20 cellular contexts compared by ENCODE assay signal in the genomic region with DNA sequence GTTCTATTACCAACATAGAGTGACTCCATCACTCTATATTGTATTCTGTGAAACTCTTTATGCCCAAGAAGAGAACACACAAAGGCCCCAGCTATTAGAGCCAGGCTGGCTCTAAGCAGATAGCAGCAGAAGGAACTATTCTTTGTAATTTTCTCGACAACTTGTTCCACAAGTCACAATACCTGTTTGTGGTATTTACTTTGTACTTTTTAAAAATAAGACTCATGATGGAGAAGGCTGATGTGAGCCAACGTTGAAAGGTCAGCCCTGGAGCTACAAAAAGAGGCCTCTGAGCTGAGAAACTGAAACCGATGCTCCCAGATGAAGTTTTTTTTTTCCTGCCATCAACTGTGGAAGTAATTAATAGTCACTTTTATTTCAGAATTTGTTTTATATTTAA.
A peak's percentile ranks its signal among the peaks of the same experiment; 100 is the strongest.
DNase-seq lines count a peak whose midpoint lies in the region; ATAC-seq and TF ChIP-seq lines count a peak whose summit lies in the region.
"Had no signal": no experiment of that assay in that cellular context is flagged by ENCODE, and none has a peak within 500 bp of the region (broad histone marks: within the 10 kb centered on the region; RNA-seq: fewer than 3 reads in every experiment).

No MANE protein-coding gene starts in this region.

- H3K9me3 ChIP-seq in HEK293 (ENCODE audit: control insufficient read depth, insufficient read depth, low read depth, low read length) (no peaks in the 10 kb centered on the region), SJSA1 (replicated peaks) (no peaks in the 10 kb centered on the region)
- H3K9me3 ChIP-seq: HAP-1, right atrium auricular region had no signal

- no peak overlapping the region for H3K4me3 Mint-ChIP-seq in activated T-helper 1 cell treated with anti-CD3 and anti-CD28 coated beads, Interleukin-12 subunit alpha, Interleukin-12 subunit beta, Interleukin-2, Interleukin-4 antibody, amounts not matched to agents 30 ng/mL and 10 ng/mL and 1 ng/mL, durations not matched to agents 14 hours and 24 hours and 36 hours
- H3K4me3 Mint-ChIP-seq: CD8-positive, alpha-beta T cell; stimulated activated naive CD8-positive, alpha-beta T cell treated with anti-CD3 and anti-CD28 coated beads, Interleukin-15, amount 100 ng/mL, for 72 hours had no signal

- peaks cover 5% of the 10 kb centered on the region for H3K4me1 Mint-ChIP-seq in activated T-helper 1 cell treated with anti-CD3 and anti-CD28 coated beads, Interleukin-12 subunit alpha, Interleukin-12 subunit beta, Interleukin-2, Interleukin-4 antibody, amounts not matched to agents 30 ng/mL and 10 ng/mL and 1 ng/mL, durations not matched to agents 14 hours and 24 hours and 36 hours (ENCODE audit: low read depth)

- CTCF ChIA-PET in HEK293 (lab: Yijun Ruan, JAX): interaction anchor here (0.6 kb wide), 1 partner anchor 107 kb away, joined by 4 read pairs; no protein-coding TSS in a partner anchor

- H3K27me3 ChIP-seq in SJSA1 (replicated peaks) (no peaks in the 10 kb centered on the region), rectal smooth muscle tissue (ENCODE audit: control insufficient read depth, insufficient read depth, low read length) (no peaks in the 10 kb centered on the region)
- H3K27me3 ChIP-seq: right atrium auricular region had no signal

- H3K27me3 Mint-ChIP-seq in activated T-helper 1 cell treated with anti-CD3 and anti-CD28 coated beads, Interleukin-12 subunit alpha, Interleukin-12 subunit beta, Interleukin-2, Interleukin-4 antibody, amounts not matched to agents 30 ng/mL and 10 ng/mL and 1 ng/mL, durations not matched to agents 14 hours and 24 hours and 36 hours (ENCODE audit: insufficient read depth): no peaks in the 10 kb centered on the region
- H3K27me3 Mint-ChIP-seq: stimulated activated naive CD8-positive, alpha-beta T cell treated with anti-CD3 and anti-CD28 coated beads, Interleukin-15, amount 100 ng/mL, for 72 hours had no signal

- intact Hi-C loops in activated T-helper 1 cell treated with anti-CD3 and anti-CD28 coated beads, Interleukin-12 subunit alpha, Interleukin-12 subunit beta, Interleukin-2, Interleukin-4 antibody, amounts not matched to agents 30 ng/mL and 10 ng/mL and 1 ng/mL, durations not matched to agents 14 hours and 24 hours and 36 hours (cut with micrococcal nuclease): no loop called here

- POLR2A ChIA-PET in HEK293 (lab: Yijun Ruan, JAX): no interaction called here

- ATAC-seq in GM19035 (IDR thresholded peaks at IDR 0.05; ENCODE audit: unreplicated experiment) (no peak), GM18867 (IDR thresholded peaks at IDR 0.05; ENCODE audit: unreplicated experiment) (no peak)
- ATAC-seq: CD8-positive, alpha-beta T cell; effector memory CD8-positive, alpha-beta T cell; stimulated activated naive CD8-positive, alpha-beta T cell treated with anti-CD3 and anti-CD28 coated beads, Interleukin-15, amount 100 ng/mL, for 72 hours had no signal

- no peaks in the 10 kb centered on the region for H3K36me3 Mint-ChIP-seq in activated T-helper 1 cell treated with anti-CD3 and anti-CD28 coated beads, Interleukin-12 subunit alpha, Interleukin-12 subunit beta, Interleukin-2, Interleukin-4 antibody, amounts not matched to agents 30 ng/mL and 10 ng/mL and 1 ng/mL, durations not matched to agents 14 hours and 24 hours and 36 hours (ENCODE audit: low read depth)
- H3K36me3 Mint-ChIP-seq: CD8-positive, alpha-beta T cell had no signal

- no peaks in the 10 kb centered on the region for H3K36me3 ChIP-seq in HEK293 (ENCODE audit: control insufficient read depth in 2 of 2, insufficient read depth in 1 of 2, low read length in 2 of 2)
- no peaks in the 10 kb centered on the region; the same call in 1 of the 2 replicates for H3K36me3 ChIP-seq in SJSA1
- H3K36me3 ChIP-seq in rectal smooth muscle tissue (ENCODE audit: control insufficient read depth, insufficient read depth, low read length): no peaks in the 10 kb centered on the region
- H3K36me3 ChIP-seq: HAP-1, right atrium auricular region had no signal

- no peak overlapping the region for H3K9ac ChIP-seq in rectal smooth muscle tissue (ENCODE audit: low read length)

- H3K27ac ChIP-seq in HEK293 (ENCODE audit: extremely low read depth, low read depth, low read length) (no peak overlapping the region), SJSA1 (peak overlapping the region; percentile 45), rectal smooth muscle tissue (ENCODE audit: low read depth, low read length) (peak overlapping the region; percentile 57)

- no peak overlapping the region for H3K4me3 ChIP-seq in HEK293 (ENCODE audit: low read depth, low read length)
- H3K4me3 ChIP-seq in SJSA1: no peak overlapping the region
- no peak overlapping the region for H3K4me3 ChIP-seq in fibroblast of villous mesenchyme (ENCODE audit: low read depth, low read length)
- peak overlapping the region; percentile 37 for H3K4me3 ChIP-seq in rectal smooth muscle tissue (ENCODE audit: low read length)
- H3K4me3 ChIP-seq: HAP-1, right atrium auricular region had no signal

- no peak for DNase-seq in SJSA1 (ENCODE audit: low read depth in 1 of 2, low spot score in 2 of 2)
- peak; percentile 43 for DNase-seq in fibroblast of villous mesenchyme (ENCODE audit: low read depth)
- no peak for DNase-seq in activated T-helper 1 cell treated with anti-CD3 and anti-CD28 coated beads, Interleukin-12 subunit alpha, Interleukin-12 subunit beta, Interleukin-2, Interleukin-4 antibody, amounts not matched to agents 30 ng/mL and 10 ng/mL and 1 ng/mL, durations not matched to agents 14 hours and 24 hours and 36 hours (ENCODE audit: low spot score)
- no peak for DNase-seq in DMS153 (lab: John Stamatoyannopoulos, UW)
- DNase-seq: activated CD4-positive, alpha-beta T cell treated with anti-CD3 and anti-CD28 coated beads for 48 hours; activated effector memory CD4-positive, alpha-beta T cell treated with anti-CD3 and anti-CD28 coated beads, Interleukin-2, amount 50 U/mL, for 16 hours; CD8-positive, alpha-beta T cell; cerebellar nuclear complex; DMS79; effector memory CD8-positive, alpha-beta T cell; hippocampal formation; midbrain; NCI-H1436 treated with DMSO at 0.1 percent for 48 hours; stimulated activated naive CD8-positive, alpha-beta T cell treated with anti-CD3 and anti-CD28 coated beads, Interleukin-15, amount 100 ng/mL, for 72 hours had no signal

- H3K4me1 ChIP-seq in HEK293 (ENCODE audit: control insufficient read depth, insufficient read depth, low read length) (peaks cover 15% of the 10 kb centered on the region), SJSA1 (replicated peaks) (peaks cover 39% of the 10 kb centered on the region), rectal smooth muscle tissue (ENCODE audit: control insufficient read depth, insufficient read depth, low read length) (peaks cover 7% of the 10 kb centered on the region)

- H3K9me3 Mint-ChIP-seq in activated T-helper 1 cell treated with anti-CD3 and anti-CD28 coated beads, Interleukin-12 subunit alpha, Interleukin-12 subunit beta, Interleukin-2, Interleukin-4 antibody, amounts not matched to agents 30 ng/mL and 10 ng/mL and 1 ng/mL, durations not matched to agents 14 hours and 24 hours and 36 hours: peaks cover 25% of the 10 kb centered on the region

- TF ChIP-seq CTCF in HEK293 (tag by site-specific recombination; IDR thresholded peaks at IDR 0.05) (no peak), fibroblast of villous mesenchyme (IDR thresholded peaks at IDR 0.05; ENCODE audit: insufficient read depth, low read depth, low read length) (no peak)

- H3K27ac Mint-ChIP-seq in activated T-helper 1 cell treated with anti-CD3 and anti-CD28 coated beads, Interleukin-12 subunit alpha, Interleukin-12 subunit beta, Interleukin-2, Interleukin-4 antibody, amounts not matched to agents 30 ng/mL and 10 ng/mL and 1 ng/mL, durations not matched to agents 14 hours and 24 hours and 36 hours: no peak overlapping the region
- H3K27ac Mint-ChIP-seq: CD8-positive, alpha-beta T cell had no signal

TF ChIP-seq in HEK293, 187 proteins besides CTCF, POLR2A, EP300 and RAD21:
- TF ChIP-seq TCF7L2 (IDR thresholded peaks at IDR 0.05; ENCODE audit: borderline replicate concordance, low read depth, low read length): no peak
- TF ChIP-seq, protein P1, sequence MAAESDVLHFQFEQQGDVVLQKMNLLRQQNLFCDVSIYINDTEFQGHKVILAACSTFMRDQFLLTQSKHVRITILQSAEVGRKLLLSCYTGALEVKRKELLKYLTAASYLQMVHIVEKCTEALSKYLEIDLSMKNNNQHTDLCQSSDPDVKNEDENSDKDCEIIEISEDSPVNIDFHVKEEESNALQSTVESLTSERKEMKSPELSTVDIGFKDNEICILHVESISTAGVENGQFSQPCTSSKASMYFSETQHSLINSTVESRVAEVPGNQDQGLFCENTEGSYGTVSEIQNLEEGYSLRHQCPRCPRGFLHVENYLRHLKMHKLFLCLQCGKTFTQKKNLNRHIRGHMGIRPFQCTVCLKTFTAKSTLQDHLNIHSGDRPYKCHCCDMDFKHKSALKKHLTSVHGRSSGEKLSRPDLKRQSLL (tag by site-specific recombination; IDR thresholded peaks at IDR 0.05): 0 out of 2 replicates have a peak, but pooled peaks have one; percentile 24
